ENCODE assay signal across 10 cellular contexts in the genomic region with DNA sequence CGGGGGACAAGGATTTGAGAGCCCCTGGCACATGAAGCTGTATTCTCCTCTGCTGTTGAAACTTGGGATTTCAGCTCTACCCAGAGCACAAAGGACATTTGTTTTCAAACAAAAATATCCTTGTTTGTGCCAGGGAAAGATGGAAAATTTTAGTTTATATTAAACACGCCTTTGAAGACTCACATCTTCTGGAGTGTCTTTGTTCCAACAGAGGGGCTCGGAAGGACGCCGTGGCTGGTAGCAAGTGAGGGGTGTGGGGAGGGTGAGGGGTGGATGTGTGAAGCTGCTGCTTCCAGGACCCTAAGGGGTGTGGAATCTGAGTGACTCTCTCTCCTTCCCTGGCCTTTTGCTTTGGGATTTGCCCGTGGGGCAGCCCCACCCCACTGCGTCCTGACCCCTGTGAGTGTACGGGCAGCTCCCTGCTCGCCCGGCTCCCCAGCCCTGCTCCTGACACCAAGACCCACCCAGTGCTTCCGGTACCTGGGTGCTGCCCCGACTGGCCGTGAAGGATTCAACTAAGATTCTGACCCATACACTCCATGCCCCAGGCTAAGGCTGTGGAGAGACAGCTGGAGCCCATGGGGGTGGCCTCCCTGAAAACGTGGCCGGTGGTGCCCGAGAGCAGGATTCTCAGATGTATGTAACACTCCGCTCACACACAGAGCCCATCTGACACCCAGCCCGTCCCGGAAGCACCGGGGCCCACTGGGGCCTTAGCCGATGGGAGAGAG. TPM values are rescaled to one million over a fixed set of nuclear protein-coding genes. Genes with fewer than 3 reads are reported as not detected.
DNase-seq lines count a peak whose midpoint lies in the region; TF ChIP-seq lines count a peak whose summit lies in the region.
"Had no signal": no experiment of that assay in that cellular context is flagged by ENCODE, and none has a peak within 500 bp of the region (broad histone marks: within the 10 kb centered on the region; RNA-seq: fewer than 3 reads in every experiment).

No MANE protein-coding gene starts in this region.

- H3K4me1 ChIP-seq in SJCRH30 = peaks cover 4% of the 10 kb centered on the region; the same call in 1 of the 2 replicates
- peaks cover 43% of the 10 kb centered on the region for H3K4me1 ChIP-seq in suprapubic skin

- H3K27ac ChIP-seq in SJCRH30 (peak overlapping the region; percentile 44; the same call in 1 of the 2 replicates), suprapubic skin (peak overlapping the region; percentile 74)
- H3K27ac ChIP-seq: WERI-Rb-1 had no signal

- H3K27me3 ChIP-seq in SJCRH30 (no peaks in the 10 kb centered on the region), suprapubic skin (no peaks in the 10 kb centered on the region)

- no peaks in the 10 kb centered on the region for H3K9me3 ChIP-seq in SJCRH30 (replicated peaks)
- no peaks in the 10 kb centered on the region for H3K9me3 ChIP-seq in suprapubic skin

- in situ Hi-C loops in ACHN (cut with HindIII; ENCODE audit: low pct_ligation_motif_present, low pct_unique_long_range_greater_than_20kb, low sequenced_read_pairs) = no loop called here

- TF ChIP-seq CTCF in epithelial cell of esophagus (IDR thresholded peaks at IDR 0.05; ENCODE audit: insufficient read depth, low read depth, low read length, missing control alignments) (no peak), suprapubic skin (IDR thresholded peaks at IDR 0.05) (no peak)

- TF ChIP-seq POLR2A in suprapubic skin (IDR thresholded peaks at IDR 0.05) = no peak

- 65% methylated on average over 20 of the region's 21 CpGs for WGBS in suprapubic skin

- no peak for TF ChIP-seq EP300 in suprapubic skin (IDR thresholded peaks at IDR 0.05)

- H3K36me3 ChIP-seq in SJCRH30 (peaks cover 13% of the 10 kb centered on the region; the same call in 1 of the 2 replicates), suprapubic skin (peaks cover 60% of the 10 kb centered on the region)

- peak; percentile 27 to 40 for DNase-seq in SJCRH30
- peak; percentile 69 for DNase-seq in epithelial cell of esophagus (ENCODE audit: low read depth)
- peak; percentile 75 for DNase-seq in medulla oblongata (ENCODE audit: extremely low spot score)
- DNase-seq in suprapubic skin (ENCODE audit: low spot score in 2 of 2) = peak; percentile 67 to 80
- no peak for DNase-seq in NOMO-1 treated with DMSO at 0.1 percent for 48 hours (lab: John Stamatoyannopoulos, UW; ENCODE audit: unreplicated experiment)
- no peak for DNase-seq in UCSD-AML1 (lab: John Stamatoyannopoulos, UW; ENCODE audit: unreplicated experiment)
- DNase-seq in ACHN = no peak
- DNase-seq in NCI-H2196 treated with DMSO at 0.1 percent for 48 hours (lab: John Stamatoyannopoulos, UW; ENCODE audit: unreplicated experiment) = no peak
- DNase-seq: NCI-H2081 treated with DMSO at 0.1 percent for 48 hours, WERI-Rb-1 had no signal

- H3K4me3 ChIP-seq in SJCRH30 = no peak overlapping the region
- no peak overlapping the region for H3K4me3 ChIP-seq in epithelial cell of esophagus (ENCODE audit: low read length)
- no peak overlapping the region for H3K4me3 ChIP-seq in suprapubic skin

RNA-seq across cellular contexts. Expression of a gene that starts 59.6 kb away (rescaled TPM):
- total RNA-seq in SJCRH30 (2014; rRNA removed; shearing (Covaris generic)) = 29.1 and 29.3 TPM in 2 replicates
- total RNA-seq in suprapubic skin = 10 to 100 TPM; 21.2 to 37.9 (median 30.2) TPM

Comparison
In these comparisons a context has a peak if more than half of its experiments do, and no peak if none do; other contexts are left out.
1. DNase-seq: peak in SJCRH30 (2 of 2), epithelial cell of esophagus (single experiment), medulla oblongata (single experiment) and suprapubic skin (2 of 2); none in NOMO-1 treated with DMSO at 0.1 percent for 48 hours (single experiment), UCSD-AML1 (single experiment), ACHN (single experiment) and NCI-H2196 treated with DMSO at 0.1 percent for 48 hours (single experiment).